ENCODE assay signal across 2 cellular contexts in the genomic region with DNA sequence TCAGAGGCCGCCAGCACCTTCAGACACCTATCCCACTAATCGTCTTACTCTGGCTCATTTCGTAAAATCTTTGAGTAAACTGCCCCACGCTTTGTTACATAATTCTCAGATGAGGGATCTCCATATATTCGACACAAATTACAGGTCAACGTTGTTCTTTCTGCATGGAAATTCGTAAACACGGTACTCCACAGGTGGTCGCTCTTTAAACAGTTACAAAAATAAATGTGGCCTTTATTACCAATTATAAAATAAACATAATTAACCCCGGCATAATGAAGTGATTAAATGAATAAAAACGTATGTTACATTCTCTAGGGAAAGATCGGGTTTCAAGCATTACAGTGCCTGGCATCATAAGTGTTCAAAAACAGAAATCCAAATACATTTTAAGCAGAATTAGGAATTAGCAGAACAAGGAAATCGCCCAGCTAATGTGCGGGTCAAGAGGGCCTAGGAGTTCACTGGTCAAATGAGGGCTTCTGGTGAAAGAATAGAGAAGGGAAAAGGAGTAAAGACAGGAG.
TF ChIP-seq lines count a peak whose summit lies in the region.

No MANE protein-coding gene starts in this region.

TF ChIP-seq in SK-N-SH, 30 proteins besides CTCF, POLR2A, EP300 and RAD21 (continued from another document):
- TF ChIP-seq, protein P1, sequence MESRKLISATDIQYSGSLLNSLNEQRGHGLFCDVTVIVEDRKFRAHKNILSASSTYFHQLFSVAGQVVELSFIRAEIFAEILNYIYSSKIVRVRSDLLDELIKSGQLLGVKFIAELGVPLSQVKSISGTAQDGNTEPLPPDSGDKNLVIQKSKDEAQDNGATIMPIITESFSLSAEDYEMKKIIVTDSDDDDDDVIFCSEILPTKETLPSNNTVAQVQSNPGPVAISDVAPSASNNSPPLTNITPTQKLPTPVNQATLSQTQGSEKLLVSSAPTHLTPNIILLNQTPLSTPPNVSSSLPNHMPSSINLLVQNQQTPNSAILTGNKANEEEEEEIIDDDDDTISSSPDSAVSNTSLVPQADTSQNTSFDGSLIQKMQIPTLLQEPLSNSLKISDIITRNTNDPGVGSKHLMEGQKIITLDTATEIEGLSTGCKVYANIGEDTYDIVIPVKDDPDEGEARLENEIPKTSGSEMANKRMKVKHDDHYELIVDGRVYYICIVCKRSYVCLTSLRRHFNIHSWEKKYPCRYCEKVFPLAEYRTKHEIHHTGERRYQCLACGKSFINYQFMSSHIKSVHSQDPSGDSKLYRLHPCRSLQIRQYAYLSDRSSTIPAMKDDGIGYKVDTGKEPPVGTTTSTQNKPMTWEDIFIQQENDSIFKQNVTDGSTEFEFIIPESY (IDR thresholded peaks at IDR 0.05; ENCODE audit: borderline replicate concordance, low read depth) = no peak
- TF ChIP-seq MAX (IDR thresholded peaks at IDR 0.05; ENCODE audit: low read depth) = no peak
- no peak for TF ChIP-seq USF1 (IDR thresholded peaks at IDR 0.05; ENCODE audit: borderline replicate concordance, low read depth)

TF ChIP-seq in SK-N-SH treated with all-trans-retinoic acid at 6 μM for 48 hours, 23 proteins besides CTCF, POLR2A, EP300 and RAD21 (continued from another document):
- TF ChIP-seq TSHZ2 (CRISPR knock-in tag; IDR thresholded peaks at IDR 0.05) (no peak), CSDC2 (CRISPR knock-in tag; IDR thresholded peaks at IDR 0.05) (no peak), ARNTL (CRISPR knock-in tag; IDR thresholded peaks at IDR 0.05; ENCODE audit: borderline replicate concordance, low read depth) (no peak), ZFP3 (CRISPR knock-in tag; IDR thresholded peaks at IDR 0.05) (no peak), POU6F1 (CRISPR knock-in tag; IDR thresholded peaks at IDR 0.05; ENCODE audit: borderline replicate concordance, low read depth) (no peak), TCF4 (CRISPR knock-in tag; IDR thresholded peaks at IDR 0.05; ENCODE audit: borderline replicate concordance) (no peak), GLIS3 (CRISPR knock-in tag; IDR thresholded peaks at IDR 0.05) (no peak), ZFP30 (CRISPR knock-in tag; IDR thresholded peaks at IDR 0.05) (no peak), BACH2 (CRISPR knock-in tag; IDR thresholded peaks at IDR 0.05; ENCODE audit: borderline replicate concordance) (no peak), RARB (CRISPR knock-in tag; IDR thresholded peaks at IDR 0.05) (no peak), ESRRG (CRISPR knock-in tag; IDR thresholded peaks at IDR 0.05) (no peak)
- TF ChIP-seq, protein P2, sequence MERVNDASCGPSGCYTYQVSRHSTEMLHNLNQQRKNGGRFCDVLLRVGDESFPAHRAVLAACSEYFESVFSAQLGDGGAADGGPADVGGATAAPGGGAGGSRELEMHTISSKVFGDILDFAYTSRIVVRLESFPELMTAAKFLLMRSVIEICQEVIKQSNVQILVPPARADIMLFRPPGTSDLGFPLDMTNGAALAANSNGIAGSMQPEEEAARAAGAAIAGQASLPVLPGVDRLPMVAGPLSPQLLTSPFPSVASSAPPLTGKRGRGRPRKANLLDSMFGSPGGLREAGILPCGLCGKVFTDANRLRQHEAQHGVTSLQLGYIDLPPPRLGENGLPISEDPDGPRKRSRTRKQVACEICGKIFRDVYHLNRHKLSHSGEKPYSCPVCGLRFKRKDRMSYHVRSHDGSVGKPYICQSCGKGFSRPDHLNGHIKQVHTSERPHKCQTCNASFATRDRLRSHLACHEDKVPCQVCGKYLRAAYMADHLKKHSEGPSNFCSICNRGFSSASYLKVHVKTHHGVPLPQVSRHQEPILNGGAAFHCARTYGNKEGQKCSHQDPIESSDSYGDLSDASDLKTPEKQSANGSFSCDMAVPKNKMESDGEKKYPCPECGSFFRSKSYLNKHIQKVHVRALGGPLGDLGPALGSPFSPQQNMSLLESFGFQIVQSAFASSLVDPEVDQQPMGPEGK (CRISPR knock-in tag; IDR thresholded peaks at IDR 0.05; ENCODE audit: borderline replicate concordance) = no peak
